In genomic region chr12:120225200-120225558, GRCh38 we compare ENCODE assay signal across 1 cellular context.
TF ChIP-seq lines count a peak whose summit lies in the region.

No MANE protein-coding gene starts in this region.

TF ChIP-seq in GM12878, 131 proteins besides CTCF, POLR2A, EP300 and RAD21:
- TF ChIP-seq MAX (IDR thresholded peaks at IDR 0.05; ENCODE audit: low read depth, low read length) = no peak
- TF ChIP-seq YY1 (IDR thresholded peaks at IDR 0.05; ENCODE audit: low read depth, low read length) = 0 out of 2 replicates have a peak, but pooled peaks have one; percentile 4
